In genomic region chr11:31651822-31652221, GRCh38 we compare ENCODE assay signal across 18 cellular contexts.
DNase-seq lines count a peak whose midpoint lies in the region; ATAC-seq lines count a peak whose summit lies in the region.
"Had no signal": no experiment of that assay in that cellular context is flagged by ENCODE, and none has a peak within 500 bp of the region (broad histone marks: within the 10 kb centered on the region; RNA-seq: fewer than 3 reads in every experiment).

No MANE protein-coding gene starts in this region.

- intact Hi-C loops in Right ventricle myocardium inferior (cut with DNase I), result no loop called here

- peak; percentile 72 for ATAC-seq in GM18868 (IDR thresholded peaks at IDR 0.05; ENCODE audit: unreplicated experiment)
- peak; percentile 79 for ATAC-seq in GM21390 (IDR thresholded peaks at IDR 0.05; ENCODE audit: unreplicated experiment)
- ATAC-seq in HG02884 (IDR thresholded peaks at IDR 0.05; ENCODE audit: unreplicated experiment), result peak; percentile 51
- ATAC-seq in HG03571 (IDR thresholded peaks at IDR 0.05; ENCODE audit: unreplicated experiment), result peak; percentile 59
- no peak for ATAC-seq in Right ventricle myocardium inferior
- ATAC-seq: K562; naive thymus-derived CD8-positive, alpha-beta T cell; stimulated activated naive CD8-positive, alpha-beta T cell treated with anti-CD3 and anti-CD28 coated beads, Interleukin-15, amount 100 ng/mL, for 72 hours had no signal

- no peak for DNase-seq in stimulated activated CD4-positive, alpha-beta T cell treated with anti-CD3 and anti-CD28 coated beads, Interleukin-4, amount 100 ng/mL, for 4 hours
- DNase-seq in Right ventricle myocardium inferior (ENCODE audit: missing footprints) (no peak), RKO (ENCODE audit: low spot score) (no peak), NCI-H1105 treated with DMSO at 0.1 percent for 48 hours (lab: John Stamatoyannopoulos, UW) (no peak)
- DNase-seq: activated CD4-positive, alpha-beta T cell treated with anti-CD3 and anti-CD28 coated beads, Interleukin-2, amount 50 U/mL, for 1 hour; activated naive CD8-positive, alpha-beta T cell treated with anti-CD3 and anti-CD28 coated beads, Interleukin-2, amount 50 U/mL, for 24 hours; activated T-cell treated with anti-CD3 and anti-CD28 coated beads, Interleukin-2, amount 50 U/mL, for 24 hours; lower lobe of right lung; naive thymus-derived CD8-positive, alpha-beta T cell; NCI-H1092; NK-92 treated with Interleukin-12 subunit alpha and Interleukin-12 subunit beta, amount 100 ng/mL, for 24 hours; stimulated activated CD4-positive, alpha-beta T cell treated with anti-CD3 and anti-CD28 coated beads, Interleukin-12 subunit alpha, Interleukin-12 subunit beta, amount 100 ng/mL, for 4 hours; stimulated activated naive CD8-positive, alpha-beta T cell treated with anti-CD3 and anti-CD28 coated beads, Interleukin-15, amount 100 ng/mL, for 72 hours had no signal
